Comparison of ENCODE assay signal across 19 cellular contexts in the genomic region with DNA sequence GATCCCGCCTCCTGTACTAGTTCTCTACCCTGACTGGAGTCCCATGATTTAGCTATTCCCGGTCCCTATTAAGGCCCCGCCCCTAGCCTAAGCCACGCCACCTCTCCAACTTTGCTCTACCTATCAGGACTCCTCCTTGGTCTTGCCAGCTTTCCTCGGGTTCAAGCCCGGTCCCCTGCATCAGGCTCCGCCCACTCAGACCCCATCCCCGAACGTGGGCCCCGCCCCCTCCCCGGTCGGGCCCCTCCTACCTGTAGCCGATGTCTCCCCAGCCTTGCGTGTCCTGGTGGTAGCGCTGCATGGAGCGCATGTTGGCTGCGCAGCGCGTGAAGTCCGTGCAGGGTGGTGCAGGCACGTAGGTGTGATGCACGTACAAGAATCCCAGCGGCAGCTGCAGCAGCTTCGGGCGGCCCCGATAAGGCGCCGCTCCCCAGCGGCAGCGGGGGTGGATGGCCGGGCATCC. TPM values are rescaled to one million over a fixed set of nuclear protein-coding genes. Genes with fewer than 3 reads are reported as not detected.
DNase-seq lines count a peak whose midpoint lies in the region; ATAC-seq and TF ChIP-seq lines count a peak whose summit lies in the region.
"Had no signal": no experiment of that assay in that cellular context is flagged by ENCODE, and none has a peak within 500 bp of the region (broad histone marks: within the 10 kb centered on the region; RNA-seq: fewer than 3 reads in every experiment).

No MANE protein-coding gene starts in this region.

- TF ChIP-seq EP300 in SK-N-SH (IDR thresholded peaks at IDR 0.05; ENCODE audit: borderline replicate concordance in 1 of 2, low read depth in 1 of 2, low read length in 1 of 2) (no peak), sigmoid colon (IDR thresholded peaks at IDR 0.05) (no peak)

- TF ChIP-seq CTCF in SK-N-SH (IDR thresholded peaks at IDR 0.05) (no peak), sigmoid colon (IDR thresholded peaks at IDR 0.05) (no peak)

- H3K9ac ChIP-seq in SK-N-SH = no peak overlapping the region
- H3K9ac ChIP-seq in HUES6 (ENCODE audit: low read length) = no peak overlapping the region
- no peak overlapping the region for H3K9ac ChIP-seq in iPS-15b (ENCODE audit: low read depth, low read length)

- no peak overlapping the region for H2AFZ ChIP-seq in SK-N-SH (ENCODE audit: low read depth)

- CTCF ChIA-PET in SK-N-SH (lab: Yijun Ruan, JAX) = no interaction called here

- H3F3A ChIP-seq in SK-N-SH (replicated peaks; ENCODE audit: insufficient read depth) = peaks cover 7% of the 10 kb centered on the region

- peak; percentile 12 for DNase-seq in SK-N-SH
- peak; percentile 36 for DNase-seq in sigmoid colon
- DNase-seq in GM03348 (ENCODE audit: low spot score) = no peak
- DNase-seq in NCI-H69 (lab: John Stamatoyannopoulos, UW) = no peak
- DNase-seq: DND-41, GOT3, Karpas-422, MM.1S, NCI-H1105, NCI-H1694 treated with DMSO at 0.1 percent for 48 hours, NCI-H748 treated with DMSO at 0.1 percent for 48 hours, Peyer's patch, Right ventricle myocardium superior had no signal

- intact Hi-C loops in sigmoid colon (cut with DNase I) = no loop called here

- H3K79me2 ChIP-seq in SK-N-SH (ENCODE audit: insufficient read depth) = no peaks in the 10 kb centered on the region

- no peak for ATAC-seq in SK-N-SH treated with all-trans-retinoic acid at 6 μM for 48 hours
- no peak for ATAC-seq in HG02840 (IDR thresholded peaks at IDR 0.05; ENCODE audit: low FRiP score, unreplicated experiment)
- ATAC-seq: HepG2 had no signal

- no peaks in the 10 kb centered on the region for H4K20me1 ChIP-seq in SK-N-SH (ENCODE audit: insufficient read depth)

- H3K27me3 ChIP-seq in SK-N-SH (ENCODE audit: insufficient read depth) (peaks cover 30% of the 10 kb centered on the region), HUES6 (ENCODE audit: control insufficient read depth, insufficient read depth, low read length) (peaks cover 60% of the 10 kb centered on the region), iPS-15b (ENCODE audit: control insufficient read depth, insufficient read depth, low read length) (peaks cover 44% of the 10 kb centered on the region), sigmoid colon (peaks cover 11 to 54% (median 35%) of the 10 kb centered on the region in 3 donors)

- H3K4me1 ChIP-seq in SK-N-SH (ENCODE audit: control insufficient read depth in 1 of 2, insufficient read depth in 2 of 2, low read depth in 1 of 2, low read length in 1 of 2) = no peaks in the 10 kb centered on the region
- no peaks in the 10 kb centered on the region for H3K4me1 ChIP-seq in HUES6 (ENCODE audit: control insufficient read depth, insufficient read depth, low read length)
- no peaks in the 10 kb centered on the region for H3K4me1 ChIP-seq in iPS-15b (ENCODE audit: control insufficient read depth, insufficient read depth, low read length)
- H3K4me1 ChIP-seq in sigmoid colon = peaks cover 0 to 10% (median 7%) of the 10 kb centered on the region in 4 donors

- no peak overlapping the region for H3K4me2 ChIP-seq in SK-N-SH

- 53% methylated on average over 30 of the region's 31 CpGs for WGBS in SK-N-SH (ENCODE audit: low lambda C conversion rate)
- 67 to 69% methylated on average over 31 of the region's 31 CpGs for WGBS in sigmoid colon, 2 donors

- TF ChIP-seq POLR2A in sigmoid colon (IDR thresholded peaks at IDR 0.05) = no peak

- H3K36me3 ChIP-seq in SK-N-SH (replicated peaks in 1 of 2; ENCODE audit: control insufficient read depth in 1 of 2, insufficient read depth in 2 of 2, low read length in 1 of 2) = no peaks in the 10 kb centered on the region
- H3K36me3 ChIP-seq in HUES6 (ENCODE audit: control insufficient read depth, insufficient read depth, low read length) = no peaks in the 10 kb centered on the region
- peaks cover 2% of the 10 kb centered on the region for H3K36me3 ChIP-seq in iPS-15b (ENCODE audit: control insufficient read depth, insufficient read depth, low read length)
- no peaks in the 10 kb centered on the region for H3K36me3 ChIP-seq in sigmoid colon
- H3K36me3 ChIP-seq: Peyer's patch had no signal

- H3K27ac ChIP-seq in SK-N-SH (ENCODE audit: low read depth in 2 of 2, low read length in 1 of 2) (no peak overlapping the region), HUES6 (ENCODE audit: low read depth, low read length) (no peak overlapping the region), sigmoid colon (no peak overlapping the region)
- H3K27ac ChIP-seq: C4-2B, Peyer's patch had no signal

- H3K4me3 ChIP-seq in SK-N-SH (ENCODE audit: low read depth in 2 of 2, low read length in 1 of 2) = no peak overlapping the region
- H3K4me3 ChIP-seq in HUES6 (ENCODE audit: low read depth, low read length) = peak overlapping the region; percentile 28; the same call in 1 of the 2 replicates
- H3K4me3 ChIP-seq in iPS-15b (ENCODE audit: low read depth, low read length) = peak overlapping the region; percentile 30
- no peak overlapping the region for H3K4me3 ChIP-seq in sigmoid colon
- H3K4me3 ChIP-seq: Peyer's patch had no signal

- H3K9me3 ChIP-seq in SK-N-SH = no peaks in the 10 kb centered on the region
- H3K9me3 ChIP-seq in HUES6 (ENCODE audit: control insufficient read depth, insufficient read depth, low read depth, low read length) = no peaks in the 10 kb centered on the region
- H3K9me3 ChIP-seq in iPS-15b (ENCODE audit: control insufficient read depth, insufficient read depth, low read length) = no peaks in the 10 kb centered on the region
- H3K9me3 ChIP-seq in sigmoid colon = peaks cover 0 to 2% (median 0%) of the 10 kb centered on the region in 4 donors
- H3K9me3 ChIP-seq: Peyer's patch had no signal

- TF ChIP-seq RAD21 in SK-N-SH (IDR thresholded peaks at IDR 0.05; ENCODE audit: low read length) = no peak

- H3K9me2 ChIP-seq in SK-N-SH = no peaks in the 10 kb centered on the region

- POLR2A ChIA-PET in SK-N-SH (lab: Yijun Ruan, JAX) = no interaction called here

TF ChIP-seq in SK-N-SH, 30 proteins besides CTCF, POLR2A, EP300 and RAD21 (continues in another document):
- TF ChIP-seq CHD2 (IDR thresholded peaks at IDR 0.05; ENCODE audit: low read length, partially characterized antibody) (no peak), JUND (IDR thresholded peaks at IDR 0.05) (no peak), RCOR1 (IDR thresholded peaks at IDR 0.05; ENCODE audit: low read length) (no peak), NFIC (IDR thresholded peaks at IDR 0.05; ENCODE audit: borderline replicate concordance) (no peak), EZH2phosphoT487 (IDR thresholded peaks at IDR 0.05; ENCODE audit: borderline replicate concordance, low read depth) (no peak), YY1 (IDR thresholded peaks at IDR 0.05; ENCODE audit: low read depth) (no peak), POLR2AphosphoS5 (IDR thresholded peaks at IDR 0.05; ENCODE audit: low read depth, low read length) (no peak)
- TF ChIP-seq, protein P1, sequence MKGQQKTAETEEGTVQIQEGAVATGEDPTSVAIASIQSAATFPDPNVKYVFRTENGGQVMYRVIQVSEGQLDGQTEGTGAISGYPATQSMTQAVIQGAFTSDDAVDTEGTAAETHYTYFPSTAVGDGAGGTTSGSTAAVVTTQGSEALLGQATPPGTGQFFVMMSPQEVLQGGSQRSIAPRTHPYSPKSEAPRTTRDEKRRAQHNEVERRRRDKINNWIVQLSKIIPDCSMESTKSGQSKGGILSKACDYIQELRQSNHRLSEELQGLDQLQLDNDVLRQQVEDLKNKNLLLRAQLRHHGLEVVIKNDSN (IDR thresholded peaks at IDR 0.05; ENCODE audit: borderline replicate concordance, low read depth) = no peak

TF ChIP-seq in SK-N-SH treated with all-trans-retinoic acid at 6 μM for 48 hours, 23 proteins besides CTCF, POLR2A, EP300 and RAD21 (continues in another document):
- TF ChIP-seq CSDC2 (CRISPR knock-in tag; IDR thresholded peaks at IDR 0.05) (no peak), SNAI2 (CRISPR knock-in tag; IDR thresholded peaks at IDR 0.05) (no peak), TOX (CRISPR knock-in tag; IDR thresholded peaks at IDR 0.05; ENCODE audit: borderline replicate concordance) (no peak), POU6F1 (CRISPR knock-in tag; IDR thresholded peaks at IDR 0.05; ENCODE audit: borderline replicate concordance, low read depth) (no peak), ZNF8 (CRISPR knock-in tag; IDR thresholded peaks at IDR 0.05) (no peak)

RNA-seq across cellular contexts. Expression of gene RASAL3, which starts 7.3 kb away (rescaled TPM):
- polyA plus RNA-seq in SK-N-SH (2012; rRNA removed) (0.02 TPM in 2 replicates), sigmoid colon (10 to 100 TPM in 1 of 3 donors, 1 to 10 TPM in 1, under 1 TPM in 1; 0.60 to 20.3 (median 1.6) TPM)
- polyA plus RNA-seq in SK-N-SH (2012; cell fraction: cytosol; rRNA removed) = 0.01 and 0.04 TPM in 2 replicates
- polyA plus RNA-seq in SK-N-SH (2012; cell fraction: nucleus; rRNA removed) = 0.05 and 0.28 TPM in 2 replicates
- total RNA-seq in sigmoid colon = 1 to 10 TPM; 1.1 to 2.0 (median 1.5) TPM
- total RNA-seq: HepG2 had no signal
- polyA plus RNA-seq: HepG2 had no signal

RNA-seq across cellular contexts. Expression of gene PGLYRP2, which starts 7.6 kb away (rescaled TPM):
- not detected in 2 replicates for polyA plus RNA-seq in SK-N-SH (2012; rRNA removed)
- not detected in 2 replicates for polyA plus RNA-seq in SK-N-SH (2012; cell fraction: cytosol; rRNA removed)
- polyA plus RNA-seq in SK-N-SH (2012; cell fraction: nucleus; rRNA removed) = not detected in 2 replicates
- total RNA-seq in sigmoid colon = not detected
- under 1 TPM in 1 of 3 donors, not detected in 2; 0.60 TPM for polyA plus RNA-seq in sigmoid colon
- total RNA-seq: Peyer's patch, Right ventricle myocardium superior had no signal

RNA-seq across cellular contexts. Expression of gene WIZ, which starts 21.9 kb away (rescaled TPM):
- polyA plus RNA-seq in SK-N-SH (2012; rRNA removed) = 9.9 and 15.5 TPM in 2 replicates
- polyA plus RNA-seq in SK-N-SH (2012; cell fraction: cytosol; rRNA removed) = 7.7 and 13.6 TPM in 2 replicates
- 34.3 and 54.6 TPM in 2 replicates for polyA plus RNA-seq in SK-N-SH (2012; cell fraction: nucleus; rRNA removed)
- total RNA-seq in sigmoid colon = 10 to 100 TPM; 16.3 to 49.6 (median 28.4) TPM
- polyA plus RNA-seq in sigmoid colon = 10 to 100 TPM in 1 of 3 donors, 1 to 10 TPM in 2; 7.8 to 18.3 (median 9.2) TPM

RNA-seq across cellular contexts. Expression of gene CYP4F22, which starts 36.7 kb away (rescaled TPM):
- polyA plus RNA-seq in SK-N-SH (2012; rRNA removed) (not detected in 2 replicates), sigmoid colon (under 1 TPM in 1 of 3 donors, not detected in 2; 0.07 TPM)
- polyA plus RNA-seq in SK-N-SH (2012; cell fraction: cytosol; rRNA removed) = not detected in 2 replicates
- polyA plus RNA-seq in SK-N-SH (2012; cell fraction: nucleus; rRNA removed) = not detected in 2 replicates
- not detected for total RNA-seq in sigmoid colon
- total RNA-seq: HepG2, Peyer's patch, Right ventricle myocardium superior had no signal

RNA-seq across cellular contexts. Expression of gene AKAP8L, which starts 52.9 kb away (rescaled TPM):
- polyA plus RNA-seq in SK-N-SH (2012; rRNA removed) = 44.7 and 46.1 TPM in 2 replicates
- polyA plus RNA-seq in SK-N-SH (2012; cell fraction: cytosol; rRNA removed) = 17.5 and 18.8 TPM in 2 replicates
- polyA plus RNA-seq in SK-N-SH (2012; cell fraction: nucleus; rRNA removed) = 219 and 280 TPM in 2 replicates
- 100 to 1,000 TPM in 2 of 4 donors, 10 to 100 TPM in 2; 90.5 to 145 (median 101) TPM for total RNA-seq in sigmoid colon
- polyA plus RNA-seq in sigmoid colon = 10 to 100 TPM; 15.0 to 67.5 (median 22.8) TPM

Comparison
In these comparisons a context has a peak if more than half of its experiments do, and no peak if none do; other contexts are left out.
1. DNase-seq: peak in SK-N-SH (single experiment) and sigmoid colon (single experiment); none in GM03348 (single experiment) and NCI-H69 (single experiment).
2. H3K4me3 ChIP-seq: peak in HUES6 (single experiment) and iPS-15b (single experiment); none in SK-N-SH (0 of 2) and sigmoid colon (0 of 4).